Comparison of ENCODE assay signal across 24 cellular contexts in the genomic region with DNA sequence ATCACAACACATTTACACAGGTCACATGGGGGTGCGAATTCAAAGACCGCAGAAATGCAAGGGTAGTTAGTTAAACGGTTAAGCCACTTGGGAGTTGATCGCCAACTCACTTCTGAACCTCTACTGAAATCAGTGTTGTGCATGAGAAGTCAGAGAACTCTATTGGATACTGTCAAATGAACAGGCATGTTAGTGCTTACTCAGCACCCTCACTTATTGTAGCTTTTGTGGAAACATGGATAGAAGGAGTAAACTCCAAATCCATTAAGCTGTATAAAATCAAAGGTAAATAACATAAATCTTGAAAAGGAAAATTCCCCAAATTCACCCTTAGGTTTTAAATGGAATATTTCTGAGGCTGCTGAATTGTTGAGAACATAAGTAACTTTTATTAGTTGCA. TPM values are rescaled to one million over a fixed set of nuclear protein-coding genes. Genes with fewer than 3 reads are reported as not detected.
"Had no signal": no experiment of that assay in that cellular context is flagged by ENCODE, and none has a peak within 500 bp of the region (broad histone marks: within the 10 kb centered on the region; RNA-seq: fewer than 3 reads in every experiment).

No MANE protein-coding gene starts in this region.

- H3K4me2 ChIP-seq: KMS-11 had no signal

- FAIRE-seq: K562 had no signal

- H3K9me3 Mint-ChIP-seq: IgD-negative memory B cell had no signal

- H3K9ac ChIP-seq: KMS-11 had no signal

- H3K4me1 Mint-ChIP-seq: IgD-negative memory B cell had no signal

- H3K27me3 Mint-ChIP-seq: IgD-negative memory B cell had no signal

- H3K4me3 ChIP-seq: K562 had no signal

- ATAC-seq: K562, Panc1, PC-3, SK-N-SH treated with all-trans-retinoic acid at 6 μM for 48 hours had no signal

- H3K4me3 Mint-ChIP-seq: IgD-negative memory B cell had no signal

- H3K36me3 Mint-ChIP-seq: IgD-negative memory B cell had no signal

- DNase-seq: Kasumi-1, MM.1S, NCI-H1092 treated with DMSO at 0.1 percent for 48 hours, NCI-H1436, NCI-H187, NCI-H2029, NCI-H2081 treated with DMSO at 0.1 percent for 48 hours, NCI-H2171, NCI-H226, NCI-H446, NCI-H510A, NCI-H524 treated with DMSO at 0.1 percent for 48 hours, NCI-H69, NCI-H774, PC-3, SHP77, T-helper 1 cell had no signal

- H3K27ac ChIP-seq: KMS-11, RWPE1 had no signal

- H3K27ac Mint-ChIP-seq: IgD-negative memory B cell had no signal

RNA-seq across cellular contexts. Expression of a gene that starts 17.5 kb away (rescaled TPM):
- total RNA-seq: K562, OCI-LY7 had no signal
- polyA plus RNA-seq: IgD-negative memory B cell, K562 had no signal
